8 cellular contexts compared by ENCODE assay signal in the genomic region with DNA sequence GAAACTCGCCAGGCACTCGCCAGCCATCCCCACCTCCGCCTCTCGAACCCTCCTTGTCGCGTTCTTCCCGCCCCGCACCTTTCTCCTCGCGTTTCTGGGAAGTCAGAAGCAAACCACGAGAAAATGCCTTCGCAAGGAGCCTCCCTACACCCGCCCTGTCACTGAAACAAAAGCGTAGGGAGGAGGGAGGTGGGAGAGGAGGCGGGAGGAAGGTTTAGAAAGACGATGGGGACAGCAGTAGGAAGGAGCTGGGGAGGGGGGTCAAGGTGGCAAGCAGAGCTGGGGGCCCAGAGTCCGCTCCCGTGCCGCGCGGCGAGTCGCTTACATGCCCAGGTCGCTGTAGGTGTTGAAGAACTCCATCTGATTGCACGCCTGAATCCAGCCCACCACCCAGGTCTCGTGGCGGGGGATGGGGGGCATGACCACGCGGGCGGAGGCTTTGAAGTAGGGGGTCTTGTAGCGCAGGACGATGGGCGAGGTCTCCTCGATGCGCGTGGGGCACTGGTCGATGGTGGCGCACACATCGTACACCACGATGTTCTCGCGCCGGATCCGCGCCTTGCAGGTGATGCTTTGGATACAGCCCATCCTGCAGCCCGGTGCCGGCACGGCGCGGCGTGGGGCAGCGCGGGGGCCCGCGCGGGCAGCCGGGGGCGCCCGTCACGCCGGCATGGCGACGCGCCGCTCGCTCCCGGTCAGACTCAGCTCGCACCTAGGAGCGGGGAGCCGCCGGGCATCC. TPM values are rescaled to one million over a fixed set of nuclear protein-coding genes. Genes with fewer than 3 reads are reported as not detected.
DNase-seq lines count a peak whose midpoint lies in the region; ATAC-seq and TF ChIP-seq lines count a peak whose summit lies in the region.

No MANE protein-coding gene starts in this region.

- DNase-seq in activated CD4-positive, alpha-beta T cell treated with anti-CD3 and anti-CD28 coated beads for 48 hours = peak; percentile 19
- DNase-seq in activated CD4-positive, alpha-beta T cell treated with anti-CD3 and anti-CD28 coated beads for 1 hour = no peak
- no peak for DNase-seq in MG63
- no peak for DNase-seq in cardiac fibroblast (ENCODE audit: low read depth in 2 of 2)
- peak; percentile 50 for DNase-seq in lower lobe of right lung
- peak; percentile 20 to 64 for DNase-seq in tibial artery
- no peak for DNase-seq in NCI-H774 (lab: John Stamatoyannopoulos, UW)
- no peak for DNase-seq in NCI-H1092 treated with DMSO at 0.1 percent for 48 hours (lab: John Stamatoyannopoulos, UW)

- H3K4me3 ChIP-seq in MG63 = peak overlapping the region; percentile 22
- H3K4me3 ChIP-seq in cardiac fibroblast (replicated peaks in 1 of 2; ENCODE audit: low read depth in 2 of 2, low read length in 2 of 2) = peak overlapping the region; percentile 8 to 60
- H3K4me3 ChIP-seq in lower lobe of right lung = peak overlapping the region; percentile 65
- peak overlapping the region; percentile 73 to 90 for H3K4me3 ChIP-seq in tibial artery

- TF ChIP-seq CTCF in cardiac fibroblast (IDR thresholded peaks at IDR 0.05; ENCODE audit: low read depth, low read length) = no peak
- TF ChIP-seq CTCF in lower lobe of right lung (IDR thresholded peaks at IDR 0.05) = no peak
- TF ChIP-seq CTCF in tibial artery (IDR thresholded peaks at IDR 0.05) = no peak

- H3K4me1 ChIP-seq in lower lobe of right lung (peaks cover 24% of the 10 kb centered on the region), tibial artery (peaks cover 0 to 31% (median 15%) of the 10 kb centered on the region in 4 donors)

- H3K9me3 ChIP-seq in MG63 (no peaks in the 10 kb centered on the region), lower lobe of right lung (no peaks in the 10 kb centered on the region), tibial artery (no peaks in the 10 kb centered on the region)

- no peak for ATAC-seq in lower lobe of right lung

- intact Hi-C loops in lower lobe of right lung (cut with DNase I) (no loop called here), tibial artery (cut with DNase I; ENCODE audit: low total_unique reads) (no loop called here)

- H3K27me3 ChIP-seq in MG63 = peaks cover 42% of the 10 kb centered on the region
- H3K27me3 ChIP-seq in lower lobe of right lung (ENCODE audit: low read depth) = peaks cover 14% of the 10 kb centered on the region
- no peaks in the 10 kb centered on the region for H3K27me3 ChIP-seq in tibial artery

- H3K27ac ChIP-seq in lower lobe of right lung (no peak overlapping the region), tibial artery (no peak overlapping the region)

- H3K36me3 ChIP-seq in MG63 = no peaks in the 10 kb centered on the region
- no peaks in the 10 kb centered on the region for H3K36me3 ChIP-seq in lower lobe of right lung
- H3K36me3 ChIP-seq in tibial artery = no peaks in the 10 kb centered on the region

RNA-seq across cellular contexts. Expression of a gene that starts 1.0 kb away (rescaled TPM):
- total RNA-seq in MG63 (2014; rRNA removed; shearing (Covaris generic); ENCODE audit: low replicate concordance) = 0.30 TPM in 1 of 2 replicates, not detected in the other
- 0.95 TPM for total RNA-seq in lower lobe of right lung

Comparison
In these comparisons a context has a peak if more than half of its experiments do, and no peak if none do; other contexts are left out.
1. DNase-seq: peak in activated CD4-positive, alpha-beta T cell treated with anti-CD3 and anti-CD28 coated beads for 48 hours (single experiment), lower lobe of right lung (single experiment) and tibial artery (2 of 2); none in activated CD4-positive, alpha-beta T cell treated with anti-CD3 and anti-CD28 coated beads for 1 hour (single experiment), MG63 (single experiment), cardiac fibroblast (0 of 2), NCI-H774 (single experiment) and NCI-H1092 treated with DMSO at 0.1 percent for 48 hours (single experiment).
2. H3K4me3 ChIP-seq: peak in every context shown above with its lines; median percentile 82 in tibial artery; 65 in lower lobe of right lung; 34 in cardiac fibroblast; 22 in MG63.